In genomic region chr11:19775622-19776021, GRCh38 we compare ENCODE assay signal across 19 cellular contexts.
DNase-seq lines count a peak whose midpoint lies in the region; ATAC-seq and TF ChIP-seq lines count a peak whose summit lies in the region.
"Had no signal": no experiment of that assay in that cellular context is flagged by ENCODE, and none has a peak within 500 bp of the region (broad histone marks: within the 10 kb centered on the region; RNA-seq: fewer than 3 reads in every experiment).

No MANE protein-coding gene starts in this region.

- WGBS in adrenal gland, 4 donors, result 80 to 96% (median 90%) methylated on average over 4 of the region's 4 CpGs

- H3K27me3 Mint-ChIP-seq in activated T-cell treated with anti-CD3 and anti-CD28 coated beads, Interleukin-2, amount 50 U/mL, for 72 hours (ENCODE audit: low read depth), result peaks cover 65% of the 10 kb centered on the region
- peaks cover 68% of the 10 kb centered on the region for H3K27me3 Mint-ChIP-seq in activated T-cell treated with anti-CD3 and anti-CD28 coated beads, Interleukin-2, amount 50 U/mL, for 4 hours (ENCODE audit: low read depth)
- H3K27me3 Mint-ChIP-seq in chondrocyte (ENCODE audit: low read depth) (peaks cover 8% of the 10 kb centered on the region), nephron (ENCODE audit: low read depth) (peaks cover 82% of the 10 kb centered on the region)

- TF ChIP-seq CTCF in chondrocyte (IDR thresholded peaks at IDR 0.05) (no peak), nephron (IDR thresholded peaks at IDR 0.05; ENCODE audit: unreplicated experiment in 3 of 3) (no peak), adrenal gland (IDR thresholded peaks at IDR 0.05) (no peak)

- H3K27me3 ChIP-seq in adrenal gland, result no peaks in the 10 kb centered on the region
- H3K27me3 ChIP-seq: MG63 had no signal

- H3K4me1 Mint-ChIP-seq in activated T-cell treated with anti-CD3 and anti-CD28 coated beads, Interleukin-2, amount 50 U/mL, for 72 hours (ENCODE audit: low read depth), result peaks cover 10% of the 10 kb centered on the region
- peaks cover 11% of the 10 kb centered on the region for H3K4me1 Mint-ChIP-seq in activated T-cell treated with anti-CD3 and anti-CD28 coated beads, Interleukin-2, amount 50 U/mL, for 4 hours (ENCODE audit: low read depth)
- peaks cover 41% of the 10 kb centered on the region for H3K4me1 Mint-ChIP-seq in chondrocyte (ENCODE audit: low read depth)
- peaks cover 25% of the 10 kb centered on the region for H3K4me1 Mint-ChIP-seq in nephron

- no peak for TF ChIP-seq POLR2A in adrenal gland (IDR thresholded peaks at IDR 0.05)

- intact Hi-C loops in adrenal gland (cut with DNase I), result no loop called here

- no peaks in the 10 kb centered on the region for H3K36me3 ChIP-seq in adrenal gland (replicated peaks in 1 of 2)
- H3K36me3 ChIP-seq: BLaER1 had no signal

- peaks cover 0 to 5% of the 10 kb centered on the region in 2 donors for H3K4me1 ChIP-seq in adrenal gland (replicated peaks in 1 of 2)

- peaks cover 4 to 6% of the 10 kb centered on the region in 2 donors for H3K36me3 Mint-ChIP-seq in activated T-cell treated with anti-CD3 and anti-CD28 coated beads, Interleukin-2, amount 50 U/mL, for 72 hours (ENCODE audit: insufficient read depth in 2 of 2)
- no peaks in the 10 kb centered on the region for H3K36me3 Mint-ChIP-seq in activated T-cell treated with anti-CD3 and anti-CD28 coated beads, Interleukin-2, amount 50 U/mL, for 4 hours (ENCODE audit: insufficient read depth)
- H3K36me3 Mint-ChIP-seq in chondrocyte (ENCODE audit: low read depth), result peaks cover 4% of the 10 kb centered on the region
- H3K36me3 Mint-ChIP-seq in nephron (ENCODE audit: low read depth), result no peaks in the 10 kb centered on the region
- H3K36me3 Mint-ChIP-seq: CD8-positive, alpha-beta memory T cell had no signal

- no peak for ATAC-seq in activated T-cell treated with anti-CD3 and anti-CD28 coated beads, Interleukin-2, amount 50 U/mL, for 72 hours (replicated peaks in 1 of 2)
- no peak for ATAC-seq in activated T-cell treated with anti-CD3 and anti-CD28 coated beads, Interleukin-2, amount 50 U/mL, for 4 hours
- ATAC-seq in GM21447 (IDR thresholded peaks at IDR 0.05; ENCODE audit: unreplicated experiment), result no peak
- ATAC-seq: HCT116 had no signal

- H3K4me3 ChIP-seq in adrenal gland, result no peak overlapping the region
- H3K4me3 ChIP-seq: BLaER1, MG63 had no signal

- no peak overlapping the region for H3K27ac ChIP-seq in adrenal gland
- H3K27ac ChIP-seq: 22Rv1, BLaER1 had no signal

- peak overlapping the region; percentile 64 to 78 for H3K4me3 Mint-ChIP-seq in activated T-cell treated with anti-CD3 and anti-CD28 coated beads, Interleukin-2, amount 50 U/mL, for 72 hours
- no peak overlapping the region for H3K4me3 Mint-ChIP-seq in activated T-cell treated with anti-CD3 and anti-CD28 coated beads, Interleukin-2, amount 50 U/mL, for 4 hours
- no peak overlapping the region for H3K4me3 Mint-ChIP-seq in chondrocyte (ENCODE audit: unreplicated experiment)
- H3K4me3 Mint-ChIP-seq in nephron, result peak overlapping the region; percentile 60 to 80 (median 63)

- no peak overlapping the region for H3K27ac Mint-ChIP-seq in activated T-cell treated with anti-CD3 and anti-CD28 coated beads, Interleukin-2, amount 50 U/mL, for 72 hours
- peak overlapping the region; percentile 23 for H3K27ac Mint-ChIP-seq in chondrocyte (ENCODE audit: unreplicated experiment)
- no peak overlapping the region for H3K27ac Mint-ChIP-seq in nephron
- H3K27ac Mint-ChIP-seq: CD8-positive, alpha-beta memory T cell had no signal

- no peaks in the 10 kb centered on the region for H3K9me3 ChIP-seq in adrenal gland (replicated peaks in 1 of 3)
- H3K9me3 ChIP-seq: MG63 had no signal

- no peak for DNase-seq in activated T-cell treated with anti-CD3 and anti-CD28 coated beads, Interleukin-2, amount 50 U/mL, for 72 hours
- no peak for DNase-seq in activated T-cell treated with anti-CD3 and anti-CD28 coated beads, Interleukin-2, amount 50 U/mL, for 4 hours
- no peak for DNase-seq in chondrocyte (ENCODE audit: low spot score)
- no peak for DNase-seq in adrenal gland
- no peak for DNase-seq in putamen (ENCODE audit: low spot score)
- DNase-seq in HK-2 (ENCODE audit: unreplicated experiment), result no peak
- DNase-seq: CD8-positive, alpha-beta memory T cell; DMS 273 treated with DMSO at 0.1 percent for 48 hours; MG63; NCI-H1105; NCI-H1694 treated with DMSO at 0.1 percent for 48 hours; NCI-H446 treated with DMSO at 0.1 percent for 48 hours; NCI-H748 treated with DMSO at 0.1 percent for 48 hours; SHP77 treated with DMSO at 0.1 percent for 48 hours had no signal

- H3K9me3 Mint-ChIP-seq in activated T-cell treated with anti-CD3 and anti-CD28 coated beads, Interleukin-2, amount 50 U/mL, for 72 hours, result no peaks in the 10 kb centered on the region
- no peaks in the 10 kb centered on the region for H3K9me3 Mint-ChIP-seq in activated T-cell treated with anti-CD3 and anti-CD28 coated beads, Interleukin-2, amount 50 U/mL, for 4 hours
- H3K9me3 Mint-ChIP-seq in chondrocyte (ENCODE audit: low read depth), result no peaks in the 10 kb centered on the region
- H3K9me3 Mint-ChIP-seq in nephron, result no peaks in the 10 kb centered on the region

Comparison
In these comparisons a context has a peak if more than half of its experiments do, and no peak if none do; other contexts are left out.
1. H3K4me3 Mint-ChIP-seq: peak in activated T-cell treated with anti-CD3 and anti-CD28 coated beads, Interleukin-2, amount 50 U/mL, for 72 hours (2 of 2) and nephron (3 of 3); none in activated T-cell treated with anti-CD3 and anti-CD28 coated beads, Interleukin-2, amount 50 U/mL, for 4 hours (single experiment) and chondrocyte (single experiment).